ENCODE assay signal across 29 cellular contexts in the genomic region with DNA sequence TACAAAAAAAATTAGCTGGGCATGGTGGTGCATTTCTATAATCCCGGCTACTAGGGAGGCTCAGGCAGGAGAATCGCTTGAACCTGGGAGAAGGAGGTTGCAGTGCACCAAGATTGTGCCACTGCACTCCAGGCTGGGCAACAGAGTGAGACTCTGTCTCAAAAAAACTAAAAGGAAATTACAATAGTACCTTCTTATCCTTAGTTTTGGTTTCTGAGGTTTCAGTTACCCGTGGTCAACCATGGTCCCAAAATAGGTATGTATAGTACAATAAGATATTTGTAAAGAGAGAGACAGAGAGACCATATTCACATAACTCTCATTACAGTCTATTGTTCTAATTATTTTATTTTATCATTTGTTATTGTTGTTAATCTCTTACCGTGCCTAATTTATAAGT.
"Had no signal": no experiment of that assay in that cellular context is flagged by ENCODE, and none has a peak within 500 bp of the region (broad histone marks: within the 10 kb centered on the region; RNA-seq: fewer than 3 reads in every experiment).

No MANE protein-coding gene starts in this region.

- H3K27ac ChIP-seq: neural progenitor cell, ovary, parathyroid adenoma, psoas muscle, right lobe of liver, sigmoid colon, skin epidermis, spleen, suprapubic skin, testis, tibial artery, transverse colon, upper lobe of right lung, uterus had no signal

- H3K9ac ChIP-seq: neural progenitor cell, parathyroid adenoma had no signal

- H3K4me2 ChIP-seq: neural progenitor cell, smooth muscle cell had no signal

- H2AFZ ChIP-seq: neural progenitor cell, parathyroid adenoma had no signal

- DNase-seq: natural killer cell; occipital lobe; ovary; posterior cingulate gyrus; psoas muscle; right cardiac atrium; right lobe of liver; sigmoid colon; spleen; stimulated activated CD4-positive, alpha-beta T cell treated with anti-CD3 and anti-CD28 coated beads, Interleukin-12 subunit alpha, Interleukin-12 subunit beta, amount 100 ng/mL, for 4 hours; stimulated activated CD4-positive, alpha-beta T cell treated with anti-CD3 and anti-CD28 coated beads, Interleukin-1b, Interleukin-23, amount 100 ng/mL, for 48 hours; stimulated activated CD4-positive, alpha-beta T cell treated with anti-CD3 and anti-CD28 coated beads, Interleukin-4, amount 100 ng/mL, for 1 hour; stimulated activated CD4-positive, alpha-beta T cell treated with anti-CD3 and anti-CD28 coated beads, Interleukin-4, amount 100 ng/mL, for 4 hours; stimulated activated CD8-positive, alpha-beta memory T cell treated with anti-CD3 and anti-CD28 coated beads, Interleukin-4, amount 100 ng/mL, for 48 hours; stimulated activated naive CD4-positive, alpha-beta T cell; stimulated activated naive CD8-positive, alpha-beta T cell treated with anti-CD3 and anti-CD28 coated beads, Interleukin-15, amount 100 ng/mL, for 72 hours; stimulated activated naive CD8-positive, alpha-beta T cell treated with anti-CD3 and anti-CD28 coated beads, Interleukin-15, Interleukin-2, amounts not matched to agents 100 U/mL and 50 U/mL, for 24 hours; substantia nigra; testis; tibial artery; transverse colon; upper lobe of right lung; uterus had no signal

- H3K27me3 ChIP-seq: neural progenitor cell, ovary, right lobe of liver, sigmoid colon, suprapubic skin, testis, tibial artery, uterus had no signal

- H3K4me1 ChIP-seq: neural progenitor cell, parathyroid adenoma, psoas muscle, right lobe of liver, sigmoid colon, spleen, suprapubic skin, testis, transverse colon, upper lobe of right lung, uterus had no signal

- H3K9me3 ChIP-seq: psoas muscle, right lobe of liver, suprapubic skin, testis, transverse colon, upper lobe of right lung, uterus had no signal

- H3K4me3 ChIP-seq: neural progenitor cell, ovary, psoas muscle, right lobe of liver, sigmoid colon, skin epidermis, smooth muscle cell, spleen, suprapubic skin, testis, tibial artery, transverse colon, upper lobe of right lung, uterus had no signal

- ATAC-seq: natural killer cell; psoas muscle; right cardiac atrium; right lobe of liver; stimulated activated memory B cell treated with anti-CD40 and anti-IgM and Interleukin-4, amounts not matched to agents 10 μg/mL and 1 μg/mL and 100 μg/mL, for 72 hours; stimulated activated naive CD8-positive, alpha-beta T cell treated with anti-CD3 and anti-CD28 coated beads, Interleukin-15, amount 100 ng/mL, for 72 hours; stimulated activated naive CD8-positive, alpha-beta T cell treated with anti-CD3 and anti-CD28 coated beads, Interleukin-15, Interleukin-2, amounts not matched to agents 100 U/mL and 50 U/mL, for 24 hours; upper lobe of right lung had no signal

- H3K36me3 ChIP-seq: neural progenitor cell, ovary, right lobe of liver, sigmoid colon, spleen, suprapubic skin, tibial artery, transverse colon, upper lobe of right lung, uterus had no signal

- H3K79me2 ChIP-seq: parathyroid adenoma had no signal
